15 cellular contexts compared by ENCODE assay signal in the genomic region with DNA sequence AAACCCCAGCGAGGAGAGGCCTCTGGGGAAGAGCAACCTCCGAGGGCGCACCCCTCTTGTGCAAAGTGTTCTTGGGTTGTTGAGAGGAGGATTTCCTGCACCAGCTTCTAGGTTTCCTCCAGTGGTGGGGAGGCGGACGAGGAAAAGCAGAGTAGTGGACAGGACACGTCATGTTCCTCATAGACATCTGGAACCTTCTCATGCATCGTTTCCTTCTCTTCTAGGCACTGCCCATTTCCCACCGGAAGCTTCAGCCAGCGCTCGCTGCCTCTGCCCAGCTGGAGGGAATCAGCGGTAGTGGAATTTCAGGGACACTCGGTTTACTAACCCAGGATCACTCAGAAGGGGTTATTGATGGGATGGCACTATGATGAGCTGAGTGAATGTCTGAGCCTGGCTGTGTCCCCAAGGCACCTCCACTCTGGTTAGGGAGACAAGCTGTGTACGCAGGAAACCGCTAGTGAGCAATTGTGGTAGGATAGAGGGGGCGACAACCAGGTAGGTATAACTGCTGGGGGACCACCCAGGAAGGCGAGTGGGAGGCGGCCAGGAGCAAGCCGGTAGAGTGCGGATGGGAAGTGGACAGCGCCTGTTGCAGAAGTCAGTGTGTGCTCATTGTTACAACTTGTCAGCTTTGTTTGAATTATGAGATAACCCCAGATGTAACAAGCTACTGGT. TPM values are rescaled to one million over a fixed set of nuclear protein-coding genes. Genes with fewer than 3 reads are reported as not detected.
DNase-seq lines count a peak whose midpoint lies in the region; ATAC-seq and TF ChIP-seq lines count a peak whose summit lies in the region.
"Had no signal": no experiment of that assay in that cellular context is flagged by ENCODE, and none has a peak within 500 bp of the region (broad histone marks: within the 10 kb centered on the region; RNA-seq: fewer than 3 reads in every experiment).

No MANE protein-coding gene starts in this region.

- no peaks in the 10 kb centered on the region for H3K36me3 ChIP-seq in iPS-15b (ENCODE audit: control insufficient read depth, insufficient read depth, low read length)
- no peaks in the 10 kb centered on the region for H3K36me3 ChIP-seq in neural progenitor cell
- no peaks in the 10 kb centered on the region for H3K36me3 ChIP-seq in PC-3 (ENCODE audit: low read depth, low read length)
- H3K36me3 ChIP-seq: SJSA1 had no signal

- no peak for ATAC-seq in PC-3
- ATAC-seq in HG02588 (IDR thresholded peaks at IDR 0.05; ENCODE audit: unreplicated experiment), result no peak

- CTCF ChIA-PET in PC-3 (lab: Charles Lee), result no interaction called here

- no peak overlapping the region for H3K4me2 ChIP-seq in neural progenitor cell
- no peak overlapping the region for H3K4me2 ChIP-seq in PC-3 (ENCODE audit: low read length)

- H3K9me3 ChIP-seq in iPS-15b (ENCODE audit: control insufficient read depth, insufficient read depth, low read length) (no peaks in the 10 kb centered on the region), neural progenitor cell (ENCODE audit: low read depth) (no peaks in the 10 kb centered on the region), PC-3 (ENCODE audit: low read length) (no peaks in the 10 kb centered on the region)
- H3K9me3 ChIP-seq: SJSA1 had no signal

- no peaks in the 10 kb centered on the region for H3K36me3 Mint-ChIP-seq in neural progenitor cell
- H3K36me3 Mint-ChIP-seq: CD4-positive, alpha-beta memory T cell had no signal

- intact Hi-C loops in PC-3 (cut with micrococcal nuclease), result loop anchor here (5.0 kb wide), 1 partner anchor 272 kb away; no protein-coding TSS in a partner anchor

- peak; percentile 22 for DNase-seq in UCSD-AML1 (lab: John Stamatoyannopoulos, UW; ENCODE audit: unreplicated experiment)
- no peak for DNase-seq in neural progenitor cell (ENCODE audit: low spot score)
- no peak for DNase-seq in activated T-cell treated with anti-CD3 and anti-CD28 coated beads, Interleukin-2, amount 50 U/mL, for 48 hours
- DNase-seq in NCI-H345 treated with DMSO at 0.1 percent for 48 hours (lab: John Stamatoyannopoulos, UW; ENCODE audit: unreplicated experiment), result no peak
- no peak for DNase-seq in PC-3
- DNase-seq: CD4-positive, alpha-beta memory T cell; GM23248; KBM-7; NCI-H1048; NCI-H226; NCI-H526 treated with DMSO at 0.1 percent for 48 hours had no signal

- H3K9ac ChIP-seq in iPS-15b (ENCODE audit: low read depth, low read length) (no peak overlapping the region), neural progenitor cell (no peak overlapping the region), PC-3 (ENCODE audit: low read length) (no peak overlapping the region)
- H3K9ac ChIP-seq: GM23248 had no signal

- no peaks in the 10 kb centered on the region for H3K79me2 ChIP-seq in neural progenitor cell (ENCODE audit: low read depth)
- no peaks in the 10 kb centered on the region for H3K79me2 ChIP-seq in PC-3 (ENCODE audit: low read length)

- no peak for TF ChIP-seq CTCF in neural progenitor cell (IDR thresholded peaks at IDR 0.05)
- TF ChIP-seq CTCF in PC-3 (conservative IDR thresholded peaks at IDR 0.05; ENCODE audit: low read depth, low read length), result no peak

- H3K9me2 ChIP-seq in PC-3 (replicated peaks; ENCODE audit: low read length), result no peaks in the 10 kb centered on the region

- no peaks in the 10 kb centered on the region for H3F3A ChIP-seq in neural progenitor cell (ENCODE audit: low read depth)
- no peaks in the 10 kb centered on the region for H3F3A ChIP-seq in PC-3 (ENCODE audit: low read length, unreplicated experiment)

- H2AFZ ChIP-seq in neural progenitor cell (replicated peaks), result no peak overlapping the region
- no peak overlapping the region for H2AFZ ChIP-seq in PC-3 (ENCODE audit: low read length)
- H2AFZ ChIP-seq: GM23248 had no signal

- no peaks in the 10 kb centered on the region for H3K9me3 Mint-ChIP-seq in neural progenitor cell
- H3K9me3 Mint-ChIP-seq: CD4-positive, alpha-beta memory T cell had no signal

- no peaks in the 10 kb centered on the region for H4K20me1 ChIP-seq in neural progenitor cell (ENCODE audit: low read depth)
- no peaks in the 10 kb centered on the region for H4K20me1 ChIP-seq in PC-3 (ENCODE audit: low read length)

- POLR2A ChIA-PET in PC-3 (lab: Charles Lee; ENCODE audit: unreplicated experiment), result no interaction called here

- peaks cover 11% of the 10 kb centered on the region for H3K4me1 ChIP-seq in iPS-15b (ENCODE audit: control insufficient read depth, insufficient read depth, low read length)
- H3K4me1 ChIP-seq in neural progenitor cell, result peaks cover 6% of the 10 kb centered on the region
- H3K4me1 ChIP-seq in PC-3 (ENCODE audit: insufficient read depth, low read length), result no peaks in the 10 kb centered on the region
- H3K4me1 ChIP-seq: SJSA1 had no signal

- H3K27me3 ChIP-seq in iPS-15b (ENCODE audit: control insufficient read depth, insufficient read depth, low read length) (peaks cover 13% of the 10 kb centered on the region), neural progenitor cell (peaks cover 19% of the 10 kb centered on the region), PC-3 (ENCODE audit: low read length) (peaks cover 18% of the 10 kb centered on the region)

- no TSS peak for BruUV-seq in PC-3 (replicated peaks; lab: Mats Ljungman, UMichigan)

- H3K27me3 Mint-ChIP-seq in neural progenitor cell (ENCODE audit: insufficient read depth, low read depth), result peaks cover 4% of the 10 kb centered on the region

- peaks cover 7% of the 10 kb centered on the region for H3K4me1 Mint-ChIP-seq in neural progenitor cell

- H3K4me3 Mint-ChIP-seq in neural progenitor cell, result peak overlapping the region; percentile 8
- H3K4me3 Mint-ChIP-seq: B cell; CD4-positive, alpha-beta memory T cell had no signal

- H3K27ac ChIP-seq in neural progenitor cell (no peak overlapping the region), PC-3 (ENCODE audit: low read length) (no peak overlapping the region)
- H3K27ac ChIP-seq: GM23248, SJSA1 had no signal

- no peak overlapping the region for H3K27ac Mint-ChIP-seq in neural progenitor cell
- H3K27ac Mint-ChIP-seq: B cell; CD4-positive, alpha-beta memory T cell had no signal

- H3K4me3 ChIP-seq in iPS-15b (ENCODE audit: low read depth, low read length) (peak overlapping the region; percentile 81), neural progenitor cell (no peak overlapping the region), PC-3 (ENCODE audit: low read length) (no peak overlapping the region)
- H3K4me3 ChIP-seq: GM23248, SJSA1 had no signal

RNA-seq across cellular contexts. Expression of gene APOB, which starts 1.0 kb away (rescaled TPM):
- total RNA-seq in neural progenitor cell (ENCODE audit: low replicate concordance), result 0.34 and 0.47 TPM in 2 replicates
- not detected in 2 replicates for total RNA-seq in PC-3 (2014; rRNA removed)
- total RNA-seq: B cell; CD4-positive, alpha-beta memory T cell; GM23248; SJSA1 had no signal
